ENCODE assay signal across 23 cellular contexts in genomic region chr2:125710561-125710960, GRCh38.
A peak's percentile ranks its signal among the peaks of the same experiment; 100 is the strongest.
DNase-seq lines count a peak whose midpoint lies in the region; ATAC-seq and TF ChIP-seq lines count a peak whose summit lies in the region.
"Had no signal": no experiment of that assay in that cellular context is flagged by ENCODE, and none has a peak within 500 bp of the region (broad histone marks: within the 10 kb centered on the region; RNA-seq: fewer than 3 reads in every experiment).

No MANE protein-coding gene starts in this region.

- ATAC-seq in lower lobe of right lung = no peak
- ATAC-seq: HepG2 had no signal

- no peak overlapping the region for H3K4me2 ChIP-seq in OCI-LY7 (ENCODE audit: low read length)

- CTCF ChIA-PET in OCI-LY7 (lab: Charles Lee; ENCODE audit: unreplicated experiment) = no interaction called here

- H4K20me1 ChIP-seq in OCI-LY7 (ENCODE audit: insufficient read depth, low read length) = no peaks in the 10 kb centered on the region

- intact Hi-C loops in lower lobe of right lung (cut with DNase I) = no loop called here
- intact Hi-C loops in OCI-LY7 (cut with micrococcal nuclease; ENCODE audit: unreplicated experiment) = no loop called here

- no peaks in the 10 kb centered on the region for H3K9me3 ChIP-seq in lower lobe of right lung
- H3K9me3 ChIP-seq in OCI-LY7 (ENCODE audit: low read length) = no peaks in the 10 kb centered on the region

- no peaks in the 10 kb centered on the region for H3K9me2 ChIP-seq in OCI-LY7 (ENCODE audit: insufficient read depth, low read length)

- TF ChIP-seq CTCF in nephron progenitor cell (IDR thresholded peaks at IDR 0.05) (no peak), lower lobe of right lung (IDR thresholded peaks at IDR 0.05) (no peak), OCI-LY7 (conservative IDR thresholded peaks at IDR 0.05; ENCODE audit: low read length) (no peak)

- DNase-seq in HT-29 (ENCODE audit: low spot score) = peak; percentile 45
- peak; percentile 66 for DNase-seq in islet precursor cell
- DNase-seq in nephron progenitor cell = no peak
- no peak for DNase-seq in activated CD4-positive, alpha-beta T cell treated with anti-CD3 and anti-CD28 coated beads, Interleukin-2, amount 50 U/mL, for 4 hours
- no peak for DNase-seq in lower lobe of right lung
- no peak for DNase-seq in NCI-H146 (lab: John Stamatoyannopoulos, UW)
- DNase-seq in OCI-LY7 (ENCODE audit: low spot score) = no peak
- DNase-seq: DMS153; DND-41; H7; Karpas-422; NCI-H1092; NCI-H1417 treated with DMSO at 0.1 percent for 48 hours; NCI-H187; NCI-H526; NCI-H82; NK-92 treated with Interleukin-12 subunit alpha and Interleukin-12 subunit beta, amount 100 ng/mL, for 24 hours; Right ventricle myocardium superior; RPMI8226 had no signal

- no peaks in the 10 kb centered on the region for H3K79me2 ChIP-seq in OCI-LY7 (ENCODE audit: insufficient read depth, low read depth, low read length)

- H2AFZ ChIP-seq in OCI-LY7 (ENCODE audit: low read length) = no peak overlapping the region

- H3K36me3 Mint-ChIP-seq in nephron progenitor cell (ENCODE audit: low read depth) = no peaks in the 10 kb centered on the region
- H3K36me3 Mint-ChIP-seq: CD14-positive monocyte had no signal

- no peaks in the 10 kb centered on the region for H3K9me3 Mint-ChIP-seq in nephron progenitor cell

- no peak overlapping the region for H3K27ac ChIP-seq in lower lobe of right lung
- H3K27ac ChIP-seq in OCI-LY7 (ENCODE audit: low read depth, low read length, poor library complexity, severe bottlenecking) = no peak overlapping the region
- H3K27ac ChIP-seq: SJSA1 had no signal

- H3K27ac Mint-ChIP-seq in nephron progenitor cell = peak overlapping the region; percentile 32
- H3K27ac Mint-ChIP-seq: B cell, CD14-positive monocyte had no signal

- POLR2A ChIA-PET in OCI-LY7 (lab: Charles Lee) = no interaction called here

- no peaks in the 10 kb centered on the region for H3K27me3 ChIP-seq in lower lobe of right lung (ENCODE audit: low read depth)
- H3K27me3 ChIP-seq: SJSA1 had no signal

- no peak overlapping the region for H3K4me3 Mint-ChIP-seq in nephron progenitor cell
- H3K4me3 Mint-ChIP-seq: B cell, CD14-positive monocyte had no signal

- peaks cover 5% of the 10 kb centered on the region for H3K27me3 Mint-ChIP-seq in nephron progenitor cell (ENCODE audit: low read depth, poor library complexity)
- H3K27me3 Mint-ChIP-seq: B cell had no signal

- peaks cover 12% of the 10 kb centered on the region for H3K4me1 Mint-ChIP-seq in nephron progenitor cell
- H3K4me1 Mint-ChIP-seq: B cell, CD14-positive monocyte had no signal

- BruUV-seq in OCI-LY7 (replicated peaks; lab: Mats Ljungman, UMichigan) = no TSS peak

- H3K4me1 ChIP-seq in lower lobe of right lung (no peaks in the 10 kb centered on the region), OCI-LY7 (ENCODE audit: insufficient read depth, low read length, poor library complexity, severe bottlenecking) (no peaks in the 10 kb centered on the region)
- H3K4me1 ChIP-seq: SJSA1 had no signal

- no peak overlapping the region for H3K4me3 ChIP-seq in lower lobe of right lung
- no peak overlapping the region for H3K4me3 ChIP-seq in OCI-LY7 (ENCODE audit: low read depth, low read length, poor library complexity, severe bottlenecking)
- H3K4me3 ChIP-seq: SJSA1 had no signal

- H3K36me3 ChIP-seq in lower lobe of right lung (no peaks in the 10 kb centered on the region), OCI-LY7 (ENCODE audit: insufficient read depth, low read length) (no peaks in the 10 kb centered on the region)
- H3K36me3 ChIP-seq: SJSA1 had no signal

Comparison
In these comparisons a context has a peak if more than half of its experiments do, and no peak if none do; other contexts are left out.
1. DNase-seq: peak in HT-29 (single experiment) and islet precursor cell (single experiment); none in nephron progenitor cell (single experiment), activated CD4-positive, alpha-beta T cell treated with anti-CD3 and anti-CD28 coated beads, Interleukin-2, amount 50 U/mL, for 4 hours (0 of 2), lower lobe of right lung (single experiment), NCI-H146 (single experiment) and OCI-LY7 (single experiment).